Comparison of ENCODE assay signal across 1 cellular context in the genomic region with DNA sequence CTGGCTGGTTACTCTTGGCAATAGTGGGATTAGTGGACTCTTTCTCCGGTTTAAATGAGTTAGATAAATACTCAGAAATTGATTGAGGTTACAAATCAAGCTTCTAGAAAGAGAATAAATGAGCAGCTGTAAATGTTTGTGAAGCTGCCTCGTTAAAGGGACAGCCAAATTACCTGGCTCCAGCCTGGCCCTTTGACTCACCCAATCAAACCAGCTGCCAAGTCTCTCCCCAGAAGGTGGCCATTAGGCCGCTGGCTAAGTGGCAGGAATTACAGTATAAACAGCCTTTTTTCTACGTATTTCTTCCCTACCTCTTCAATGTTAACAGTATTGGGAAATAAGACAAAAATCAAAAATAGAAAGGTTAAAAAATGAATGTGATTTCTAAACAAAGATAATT.
TF ChIP-seq lines count a peak whose summit lies in the region.

No MANE protein-coding gene starts in this region.

TF ChIP-seq in SK-N-SH, 30 proteins besides CTCF, POLR2A, EP300 and RAD21 (continued from another document):
- TF ChIP-seq MEF2A (IDR thresholded peaks at IDR 0.05; ENCODE audit: borderline replicate concordance, low read depth), result no peak
TF ChIP-seq in SK-N-SH: peak in this region for 0.
